11 cellular contexts compared by ENCODE assay signal in the genomic region with DNA sequence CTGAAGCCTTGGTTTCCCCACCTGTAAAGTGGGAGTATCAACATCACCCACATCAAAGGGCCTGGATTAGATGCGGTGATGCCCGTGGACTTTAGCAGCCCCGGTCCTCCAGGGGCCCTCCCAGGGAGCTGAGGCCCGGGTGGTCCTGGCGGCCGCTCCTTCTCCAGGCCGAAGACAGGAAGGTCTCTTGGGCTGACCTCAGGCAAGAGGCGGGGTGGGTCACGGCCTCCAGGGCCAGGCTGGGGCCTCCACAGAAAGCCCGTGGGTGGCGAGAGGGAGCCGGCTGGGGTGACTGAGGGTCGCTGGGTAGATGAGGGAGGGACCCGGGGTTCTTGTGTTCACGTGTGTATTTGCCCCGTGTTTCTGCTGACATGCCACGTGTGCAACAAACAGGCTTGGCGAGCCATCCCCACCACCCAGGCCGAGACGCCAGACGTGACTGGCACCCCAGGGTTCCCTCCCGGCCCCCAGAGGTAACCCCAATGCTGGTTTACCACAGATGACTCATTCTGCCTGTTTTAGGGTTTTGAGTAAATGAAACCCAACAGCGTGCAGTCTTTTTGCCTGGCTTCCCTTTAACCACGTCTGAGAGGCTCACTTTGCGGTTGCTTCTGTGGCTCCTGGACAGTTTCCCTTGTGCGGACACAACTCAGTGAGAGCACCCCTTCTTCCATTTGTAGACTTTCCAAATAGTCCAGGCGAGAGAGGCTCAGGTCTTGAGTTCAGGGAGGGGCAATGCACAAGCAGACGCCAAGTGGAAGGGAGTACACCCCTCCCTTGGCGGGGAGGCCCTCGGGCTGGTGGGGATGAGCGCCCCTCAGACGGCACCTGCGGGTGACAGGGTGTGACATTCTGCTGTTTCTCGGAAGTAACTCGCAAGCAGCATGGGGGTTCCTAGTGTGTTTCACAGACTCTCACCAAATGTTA. TPM values are rescaled to one million over a fixed set of nuclear protein-coding genes. Genes with fewer than 3 reads are reported as not detected.
A peak's percentile ranks its signal among the peaks of the same experiment; 100 is the strongest.
DNase-seq lines count a peak whose midpoint lies in the region; ATAC-seq and TF ChIP-seq lines count a peak whose summit lies in the region.
"Had no signal": no experiment of that assay in that cellular context is flagged by ENCODE, and none has a peak within 500 bp of the region (broad histone marks: within the 10 kb centered on the region; RNA-seq: fewer than 3 reads in every experiment).

No MANE protein-coding gene starts in this region.

- ATAC-seq in GM19438 (IDR thresholded peaks at IDR 0.05; ENCODE audit: low read depth, unreplicated experiment) (peak; percentile 91), foreskin keratinocyte (no peak)
- ATAC-seq in activated naive CD4-positive, alpha-beta T cell treated with anti-CD3 and anti-CD28 coated beads, Interleukin-2, amount 50 U/mL, for 72 hours, result peak; percentile 78 to 82

- no peaks in the 10 kb centered on the region for H3K36me3 Mint-ChIP-seq in activated naive CD4-positive, alpha-beta T cell treated with anti-CD3 and anti-CD28 coated beads, Interleukin-2, amount 50 U/mL, for 72 hours

- H3K27ac Mint-ChIP-seq in activated naive CD4-positive, alpha-beta T cell treated with anti-CD3 and anti-CD28 coated beads, Interleukin-2, amount 50 U/mL, for 72 hours, result no peak overlapping the region

- no peaks in the 10 kb centered on the region for H3K9me3 Mint-ChIP-seq in activated naive CD4-positive, alpha-beta T cell treated with anti-CD3 and anti-CD28 coated beads, Interleukin-2, amount 50 U/mL, for 72 hours

- H3K27ac ChIP-seq in foreskin keratinocyte, result no peak overlapping the region
- H3K27ac ChIP-seq: VCaP had no signal

- no peak for TF ChIP-seq CTCF in foreskin keratinocyte (conservative IDR thresholded peaks at IDR 0.05)

- peaks cover 14% of the 10 kb centered on the region for H3K4me1 ChIP-seq in foreskin keratinocyte

- peaks cover 22% of the 10 kb centered on the region for H3K27me3 ChIP-seq in foreskin keratinocyte

- DNase-seq in T-helper 2 cell, result peak in 3 of 5 experiments; percentile 32 to 88 (median 63)
- DNase-seq in activated naive CD4-positive, alpha-beta T cell treated with anti-CD3 and anti-CD28 coated beads, Interleukin-2, amount 50 U/mL, for 72 hours (ENCODE audit: low spot score in 2 of 2), result peak; percentile 40 to 55
- peak; percentile 16 for DNase-seq in stimulated activated CD8-positive, alpha-beta memory T cell treated with anti-CD3 and anti-CD28 coated beads, Interleukin-15, amount 100 ng/mL, for 1 hour (ENCODE audit: low read depth)
- DNase-seq in foreskin keratinocyte, result no peak
- DNase-seq in NK-92 treated with Interleukin-12 subunit alpha and Interleukin-12 subunit beta, amount 100 ng/mL, for 24 hours (lab: John Stamatoyannopoulos, UW), result no peak
- no peak for DNase-seq in anterior cingulate cortex (lab: John Stamatoyannopoulos, UW)
- no peak for DNase-seq in NCI-H2196 (lab: John Stamatoyannopoulos, UW; ENCODE audit: unreplicated experiment)
- DNase-seq: GOT3 had no signal

RNA-seq across cellular contexts. Expression of gene C13orf46, which starts 42.9 kb away (rescaled TPM):
- total RNA-seq in activated naive CD4-positive, alpha-beta T cell treated with anti-CD3 and anti-CD28 coated beads, Interleukin-2, amount 50 U/mL, for 72 hours, result 1 to 10 TPM in 1 of 2 donors, under 1 TPM in 1; 0.61 to 3.6 TPM
- total RNA-seq in foreskin keratinocyte, result not detected in 2 replicates
- polyA plus RNA-seq in foreskin keratinocyte, result 0.02 TPM in 1 of 2 replicates, not detected in the other
- total RNA-seq: epithelial cell of proximal tubule had no signal

Comparison
In these comparisons a context has a peak if more than half of its experiments do, and no peak if none do; other contexts are left out.
1. DNase-seq: peak in T-helper 2 cell (3 of 5), activated naive CD4-positive, alpha-beta T cell treated with anti-CD3 and anti-CD28 coated beads, Interleukin-2, amount 50 U/mL, for 72 hours (2 of 2) and stimulated activated CD8-positive, alpha-beta memory T cell treated with anti-CD3 and anti-CD28 coated beads, Interleukin-15, amount 100 ng/mL, for 1 hour (single experiment); none in foreskin keratinocyte (0 of 2), NK-92 treated with Interleukin-12 subunit alpha and Interleukin-12 subunit beta, amount 100 ng/mL, for 24 hours (single experiment), anterior cingulate cortex (0 of 58) and NCI-H2196 (single experiment).